Comparison of ENCODE assay signal across 12 cellular contexts in the genomic region with DNA sequence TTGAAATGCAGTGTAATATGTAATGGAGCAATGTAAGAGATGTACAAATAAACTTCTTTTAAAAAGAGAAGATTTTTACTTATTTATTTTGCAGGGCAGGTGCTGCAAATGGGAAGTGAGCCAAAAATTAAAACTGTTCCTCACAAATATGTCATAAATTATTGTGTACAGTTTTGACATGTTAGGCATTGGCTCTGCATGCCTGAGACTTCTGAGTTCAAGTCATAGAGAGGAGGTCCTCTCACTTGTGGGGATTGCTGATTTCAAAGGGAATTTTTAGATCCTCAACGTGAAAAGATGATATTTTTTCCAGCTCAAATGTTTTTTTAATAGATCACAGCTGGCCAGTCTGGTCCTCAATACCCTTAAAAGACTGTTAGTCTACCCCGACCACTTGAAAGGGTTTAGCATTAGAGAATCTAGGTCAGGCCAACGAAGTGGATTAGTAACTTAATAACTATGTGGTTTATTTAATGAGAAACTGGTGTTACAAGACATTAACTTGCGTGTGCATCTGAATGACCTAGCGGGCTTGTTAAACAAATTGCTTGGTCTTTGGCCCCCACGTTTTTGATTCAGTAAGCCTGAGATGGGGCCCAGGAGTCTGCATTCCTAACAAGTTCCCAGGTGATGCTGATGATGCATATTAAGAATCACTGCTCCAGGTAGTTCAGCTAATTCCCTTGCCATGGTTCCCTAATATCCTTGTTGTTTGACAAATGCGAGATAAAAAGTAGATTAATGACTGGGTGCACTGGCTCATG. TPM values are rescaled to one million over a fixed set of nuclear protein-coding genes. Genes with fewer than 3 reads are reported as not detected.
DNase-seq lines count a peak whose midpoint lies in the region; ATAC-seq and TF ChIP-seq lines count a peak whose summit lies in the region.
"Had no signal": no experiment of that assay in that cellular context is flagged by ENCODE, and none has a peak within 500 bp of the region (broad histone marks: within the 10 kb centered on the region; RNA-seq: fewer than 3 reads in every experiment).

No MANE protein-coding gene starts in this region.

- H3K4me2 ChIP-seq in IMR-90 (ENCODE audit: low read depth, low read length) = no peak overlapping the region
- H3K4me2 ChIP-seq: KMS-11, PC-9 had no signal

- H3K27ac Mint-ChIP-seq in stimulated activated naive CD8-positive, alpha-beta T cell treated with anti-CD3 and anti-CD28 coated beads, Interleukin-15, amount 100 ng/mL, for 72 hours = no peak overlapping the region

- H3K9me3 Mint-ChIP-seq in stimulated activated naive CD8-positive, alpha-beta T cell treated with anti-CD3 and anti-CD28 coated beads, Interleukin-15, amount 100 ng/mL, for 72 hours = no peaks in the 10 kb centered on the region

- H3K79me1 ChIP-seq in IMR-90 (ENCODE audit: low read depth in 1 of 2, low read length in 2 of 2) = no peaks in the 10 kb centered on the region

- no peak overlapping the region for H3K18ac ChIP-seq in IMR-90 (ENCODE audit: low read depth, low read length)

- H2AFZ ChIP-seq in IMR-90 (replicated peaks; ENCODE audit: low read length, poor library complexity) = no peak overlapping the region
- H2AFZ ChIP-seq: PC-9 had no signal

- H3K4me3 Mint-ChIP-seq in stimulated activated naive CD8-positive, alpha-beta T cell treated with anti-CD3 and anti-CD28 coated beads, Interleukin-15, amount 100 ng/mL, for 72 hours = no peak overlapping the region

- no peak overlapping the region for H3K56ac ChIP-seq in IMR-90 (ENCODE audit: extremely low read depth, insufficient read depth, low read length)

- H2BK15ac ChIP-seq in IMR-90 (ENCODE audit: low read depth, low read length) = no peak overlapping the region

- H3K4me1 Mint-ChIP-seq in stimulated activated naive CD8-positive, alpha-beta T cell treated with anti-CD3 and anti-CD28 coated beads, Interleukin-15, amount 100 ng/mL, for 72 hours = no peaks in the 10 kb centered on the region

- no peaks in the 10 kb centered on the region for H4K20me1 ChIP-seq in IMR-90 (ENCODE audit: insufficient read depth, low read length)

- H2AK9ac ChIP-seq in IMR-90 (replicated peaks; ENCODE audit: low read depth, low read length, poor library complexity) = no peak overlapping the region

- H3K27ac ChIP-seq in IMR-90 (ENCODE audit: insufficient read depth, low read length) = no peak overlapping the region
- H3K27ac ChIP-seq: KMS-11, PC-9 had no signal

- no peak for TF ChIP-seq CTCF in IMR-90 (conservative IDR thresholded peaks at IDR 0.05; ENCODE audit: low read depth, low read length)

- ATAC-seq in GM18517 (IDR thresholded peaks at IDR 0.05; ENCODE audit: unreplicated experiment) (peak; percentile 74), GM21825 (IDR thresholded peaks at IDR 0.05; ENCODE audit: unreplicated experiment) (peak; percentile 70), IMR-90 (ENCODE audit: low read depth) (no peak)
- no peak for ATAC-seq in stimulated activated naive CD8-positive, alpha-beta T cell treated with anti-CD3 and anti-CD28 coated beads, Interleukin-15, amount 100 ng/mL, for 72 hours

- no peaks in the 10 kb centered on the region for H3K9me3 ChIP-seq in IMR-90 (ENCODE audit: control insufficient read depth, insufficient read depth, low read length)

- no peaks in the 10 kb centered on the region for H3K27me3 ChIP-seq in IMR-90 (ENCODE audit: control insufficient read depth, insufficient read depth, low read length)

- no TSS peak for BruUV-seq in IMR-90 (replicated peaks; lab: Mats Ljungman, UMichigan)

- no peaks in the 10 kb centered on the region; the same call in 1 of the 2 replicates for H3K4me1 ChIP-seq in IMR-90 (ENCODE audit: control insufficient read depth, insufficient read depth, low read length)

- H2BK20ac ChIP-seq in IMR-90 (ENCODE audit: low read depth, low read length) = no peak overlapping the region

- no peak overlapping the region for H2BK120ac ChIP-seq in IMR-90 (ENCODE audit: low read depth, low read length)

- intact Hi-C loops in IMR-90 (cut with micrococcal nuclease) = no loop called here

- no peaks in the 10 kb centered on the region for H3K27me3 Mint-ChIP-seq in stimulated activated naive CD8-positive, alpha-beta T cell treated with anti-CD3 and anti-CD28 coated beads, Interleukin-15, amount 100 ng/mL, for 72 hours

- DNase-seq in IMR-90 = peak; percentile 36
- DNase-seq in kidney glomerular epithelial cell (lab: John Stamatoyannopoulos, UW) = peak; percentile 84
- DNase-seq in activated effector memory CD4-positive, alpha-beta T cell treated with Interleukin-2 at 50 U/mL for 16 hours = no peak
- DNase-seq in stimulated activated naive CD8-positive, alpha-beta T cell treated with anti-CD3 and anti-CD28 coated beads, Interleukin-15, amount 100 ng/mL, for 72 hours = no peak
- DNase-seq in NOMO-1 treated with dmso at 0.1 percent for 144 hours (lab: John Stamatoyannopoulos, UW; ENCODE audit: unreplicated experiment) = no peak
- DNase-seq in putamen (ENCODE audit: low spot score) = no peak
- DNase-seq: activated CD4-positive, alpha-beta T cell treated with anti-CD3 and anti-CD28 coated beads for 48 hours; GDM1 had no signal

- no peak overlapping the region for H4K91ac ChIP-seq in IMR-90 (ENCODE audit: insufficient read depth, low read depth, low read length)

- H4K5ac ChIP-seq in IMR-90 (ENCODE audit: low read depth, low read length) = no peak overlapping the region

- dilution Hi-C loops in IMR-90 (cut with HindIII; ENCODE audit: low sequenced_read_pairs, unreplicated experiment) = no loop called here

- H3K14ac ChIP-seq in IMR-90 (replicated peaks; ENCODE audit: low read depth, low read length) = no peak overlapping the region

- H3K4me3 ChIP-seq in IMR-90 (ENCODE audit: insufficient read depth, low read depth, low read length) = no peak overlapping the region
- H3K4me3 ChIP-seq: PC-9 had no signal

- no peak for TF ChIP-seq RAD21 in IMR-90 (IDR thresholded peaks at IDR 0.05; ENCODE audit: low read length)

- CTCF ChIA-PET in IMR-90 (lab: Yijun Ruan, JAX) = interaction anchor here (1.2 kb wide), 1 partner anchor 29 kb away, joined by 3 read pairs; no protein-coding TSS in a partner anchor

- H3K9ac ChIP-seq in IMR-90 (ENCODE audit: low read depth, low read length) = no peak overlapping the region
- H3K9ac ChIP-seq: KMS-11 had no signal

- no peak overlapping the region for H3K23ac ChIP-seq in IMR-90 (ENCODE audit: low read depth, low read length)

- POLR2A ChIA-PET in IMR-90 (lab: Charles Lee; ENCODE audit: unreplicated experiment) = no interaction called here

- in situ Hi-C loops in IMR-90 (cut with MboI; ENCODE audit: low sequenced_read_pairs) = no loop called here

- H3K4ac ChIP-seq in IMR-90 (ENCODE audit: low read depth, low read length) = no peak overlapping the region

- no peak for TF ChIP-seq POLR2A in IMR-90 (IDR thresholded peaks at IDR 0.05; ENCODE audit: low read depth, low read length)

- no peak overlapping the region for H2BK5ac ChIP-seq in IMR-90 (ENCODE audit: low read depth, low read length, poor library complexity, severe bottlenecking)

- H3K36me3 ChIP-seq in IMR-90 (ENCODE audit: control insufficient read depth, insufficient read depth, low read length) = no peaks in the 10 kb centered on the region

- peaks cover 6% of the 10 kb centered on the region for H3K9me1 ChIP-seq in IMR-90 (ENCODE audit: insufficient read depth, low read length)

- H2AK5ac ChIP-seq in IMR-90 (ENCODE audit: low read depth, low read length) = no peak overlapping the region

- WGBS in IMR-90 (ENCODE audit: extremely low coverage in 2 of 2, insufficient read length in 1 of 2), 2 experiments = 32% methylated on average over 3 of the region's 7 CpGs; no CpG with 5 or more reads in 1 of the 2 experiments

- H4K8ac ChIP-seq in IMR-90 (ENCODE audit: low read depth in 2 of 2, low read length in 2 of 2) = no peak overlapping the region

TF ChIP-seq in IMR-90, 13 proteins besides CTCF, POLR2A, EP300 and RAD21 (continues in another document):
- TF ChIP-seq MXI1 (IDR thresholded peaks at IDR 0.05; ENCODE audit: borderline replicate concordance, low read depth, low read length) = no peak
- TF ChIP-seq CEBPB (IDR thresholded peaks at IDR 0.05; ENCODE audit: low read depth, low read length) = no peak
- TF ChIP-seq MAFK (IDR thresholded peaks at IDR 0.05; ENCODE audit: low read depth, low read length) = no peak
- no peak for TF ChIP-seq FOS (IDR thresholded peaks at IDR 0.05; ENCODE audit: low read depth, low read length)
- TF ChIP-seq NFE2L2 (IDR thresholded peaks at IDR 0.05; ENCODE audit: low read depth, low read length) = no peak
- TF ChIP-seq RFX5 (IDR thresholded peaks at IDR 0.05; ENCODE audit: low read depth, low read length) = no peak
- TF ChIP-seq, protein P1, sequence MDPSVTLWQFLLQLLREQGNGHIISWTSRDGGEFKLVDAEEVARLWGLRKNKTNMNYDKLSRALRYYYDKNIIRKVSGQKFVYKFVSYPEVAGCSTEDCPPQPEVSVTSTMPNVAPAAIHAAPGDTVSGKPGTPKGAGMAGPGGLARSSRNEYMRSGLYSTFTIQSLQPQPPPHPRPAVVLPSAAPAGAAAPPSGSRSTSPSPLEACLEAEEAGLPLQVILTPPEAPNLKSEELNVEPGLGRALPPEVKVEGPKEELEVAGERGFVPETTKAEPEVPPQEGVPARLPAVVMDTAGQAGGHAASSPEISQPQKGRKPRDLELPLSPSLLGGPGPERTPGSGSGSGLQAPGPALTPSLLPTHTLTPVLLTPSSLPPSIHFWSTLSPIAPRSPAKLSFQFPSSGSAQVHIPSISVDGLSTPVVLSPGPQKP (IDR thresholded peaks at IDR 0.05; ENCODE audit: borderline replicate concordance, low read depth, low read length) = no peak
- no peak for TF ChIP-seq RCOR1 (IDR thresholded peaks at IDR 0.05; ENCODE audit: insufficient replicate concordance, low read length)
- TF ChIP-seq, protein P2, sequence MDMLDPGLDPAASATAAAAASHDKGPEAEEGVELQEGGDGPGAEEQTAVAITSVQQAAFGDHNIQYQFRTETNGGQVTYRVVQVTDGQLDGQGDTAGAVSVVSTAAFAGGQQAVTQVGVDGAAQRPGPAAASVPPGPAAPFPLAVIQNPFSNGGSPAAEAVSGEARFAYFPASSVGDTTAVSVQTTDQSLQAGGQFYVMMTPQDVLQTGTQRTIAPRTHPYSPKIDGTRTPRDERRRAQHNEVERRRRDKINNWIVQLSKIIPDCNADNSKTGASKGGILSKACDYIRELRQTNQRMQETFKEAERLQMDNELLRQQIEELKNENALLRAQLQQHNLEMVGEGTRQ (IDR thresholded peaks at IDR 0.05; ENCODE audit: low read depth, low read length) = no peak
- TF ChIP-seq SMC3 (IDR thresholded peaks at IDR 0.05; ENCODE audit: low read depth, low read length) = no peak
- no peak for TF ChIP-seq BHLHE40 (IDR thresholded peaks at IDR 0.05; ENCODE audit: low read depth, low read length)

RNA-seq across cellular contexts. Expression of a gene that starts 30.9 kb away (rescaled TPM):
- total RNA-seq in IMR-90 (2012; rRNA removed) = 10.2 and 22.5 TPM in 2 replicates
- polyA plus RNA-seq in IMR-90 (2012; rRNA removed) = 3.2 and 4.3 TPM in 2 replicates
- 0.34 and 0.52 TPM in 2 replicates for polyA plus RNA-seq in IMR-90 (2012; cell fraction: cytosol; rRNA removed)
- polyA plus RNA-seq in IMR-90 (2012; cell fraction: nucleus; rRNA removed; ENCODE audit: low replicate concordance) = 0.18 and 1.6 TPM in 2 replicates

RNA-seq across cellular contexts. Expression of a gene that starts 55.3 kb away (rescaled TPM):
- total RNA-seq in IMR-90 (2012; rRNA removed) = 11.1 and 23.1 TPM in 2 replicates
- polyA plus RNA-seq in IMR-90 (2012; rRNA removed) = 7.9 and 8.6 TPM in 2 replicates
- polyA plus RNA-seq in IMR-90 (2012; cell fraction: cytosol; rRNA removed) = 2.7 and 6.1 TPM in 2 replicates
- 2.8 and 2.9 TPM in 2 replicates for polyA plus RNA-seq in IMR-90 (2012; cell fraction: nucleus; rRNA removed; ENCODE audit: low replicate concordance)

Comparison
In these comparisons a context has a peak if more than half of its experiments do, and no peak if none do; other contexts are left out.
1. ATAC-seq: peak in GM18517 (single experiment) and GM21825 (single experiment); none in IMR-90 (single experiment) and stimulated activated naive CD8-positive, alpha-beta T cell treated with anti-CD3 and anti-CD28 coated beads, Interleukin-15, amount 100 ng/mL, for 72 hours (single experiment).
2. DNase-seq: peak in IMR-90 (single experiment) and kidney glomerular epithelial cell (single experiment); none in activated effector memory CD4-positive, alpha-beta T cell treated with Interleukin-2 at 50 U/mL for 16 hours (single experiment), stimulated activated naive CD8-positive, alpha-beta T cell treated with anti-CD3 and anti-CD28 coated beads, Interleukin-15, amount 100 ng/mL, for 72 hours (0 of 2), NOMO-1 treated with dmso at 0.1 percent for 144 hours (single experiment) and putamen (single experiment).